ENCODE assay signal across 9 cellular contexts in the genomic region with DNA sequence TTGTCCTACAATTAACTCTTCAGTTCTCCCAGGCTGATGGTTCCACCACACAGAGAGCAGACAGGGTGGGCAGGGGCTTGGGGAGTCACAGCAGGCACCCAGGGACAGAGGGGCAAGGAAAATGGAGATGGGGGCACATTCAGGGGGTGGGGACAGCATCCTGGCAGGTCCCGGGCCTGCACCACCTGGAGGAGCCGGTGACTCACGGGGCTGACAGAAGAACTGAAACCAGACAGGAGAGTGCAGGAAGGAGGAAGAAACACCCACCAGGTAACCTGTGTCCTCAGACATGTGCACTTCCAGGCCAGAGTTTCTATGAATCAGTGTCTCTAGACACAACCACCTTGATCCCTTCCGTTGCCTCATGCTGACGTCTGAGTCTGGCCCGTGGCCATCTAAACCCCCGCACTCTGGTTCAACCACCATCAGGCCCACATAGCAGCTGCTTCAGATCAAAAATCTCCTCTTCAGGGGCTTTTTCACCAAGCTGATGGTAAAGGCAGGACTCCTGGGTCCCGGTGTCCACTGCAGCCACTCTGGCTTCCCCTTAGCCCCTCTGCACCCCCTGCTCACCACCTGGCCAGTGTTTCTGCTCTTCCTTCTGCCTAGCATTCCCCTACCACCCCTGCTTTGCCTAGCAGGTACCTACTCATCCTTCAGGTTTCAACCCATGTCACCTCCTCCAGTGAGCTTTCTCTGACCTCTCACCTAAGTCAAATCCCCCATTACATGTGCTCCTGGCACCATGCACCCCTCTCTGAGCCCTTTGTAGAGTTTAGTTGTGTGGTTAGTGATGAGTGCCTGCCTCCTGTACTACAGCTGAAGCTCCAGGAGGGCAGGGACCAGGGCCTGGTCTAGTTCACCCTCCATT. TPM values are rescaled to one million over a fixed set of nuclear protein-coding genes. Genes with fewer than 3 reads are reported as not detected.
A peak's percentile ranks its signal among the peaks of the same experiment; 100 is the strongest.
DNase-seq lines count a peak whose midpoint lies in the region; ATAC-seq and TF ChIP-seq lines count a peak whose summit lies in the region.
"Had no signal": no experiment of that assay in that cellular context is flagged by ENCODE, and none has a peak within 500 bp of the region (broad histone marks: within the 10 kb centered on the region; RNA-seq: fewer than 3 reads in every experiment).

No MANE protein-coding gene starts in this region.

- TF ChIP-seq CTCF in heart right ventricle (IDR thresholded peaks at IDR 0.05): no peak

- H3K9me3 Mint-ChIP-seq in activated CD4-positive, alpha-beta memory T cell treated with anti-CD3 and anti-CD28 coated beads for 36 hours: no peaks in the 10 kb centered on the region

- peak overlapping the region; percentile 94 for H3K27ac Mint-ChIP-seq in activated CD4-positive, alpha-beta memory T cell treated with anti-CD3 and anti-CD28 coated beads for 36 hours

- H3K9me3 ChIP-seq in heart right ventricle: no peaks in the 10 kb centered on the region
- H3K9me3 ChIP-seq: left lung had no signal

- H3K36me3 ChIP-seq in heart right ventricle: no peaks in the 10 kb centered on the region
- H3K36me3 ChIP-seq: left lung had no signal

- POLR2A ChIA-PET in activated CD4-positive, alpha-beta memory T cell treated with anti-CD3 and anti-CD28 coated beads for 36 hours (lab: Charles Lee): interaction anchor here (1.0 to 4.7 kb wide), 6 partner anchors 9 to 156 kb away, joined by 3 to 85 read pairs (median 10); partner anchors contain the start of gene SEMA7A
- POLR2A ChIA-PET in HEK293T (lab: Yijun Ruan, JAX): interaction anchor here (1.9 to 3.3 kb wide), 3 partner anchors 50 to 231 kb away, joined by 4 to 13 read pairs (median 6); partner anchors contain the start of genes CLK3 and UBL7

- 77 to 80% methylated on average over 8 of the region's 8 CpGs for WGBS in heart right ventricle, 2 donors

- DNase-seq in activated CD4-positive, alpha-beta memory T cell treated with anti-CD3 and anti-CD28 coated beads for 36 hours: peak; percentile 90
- peak; percentile 99 for DNase-seq in kidney tubule cell (ENCODE audit: low spot score)
- DNase-seq in heart right ventricle: no peak
- no peak for DNase-seq in HEK293T (ENCODE audit: extremely low spot score)

- no peaks in the 10 kb centered on the region for H3K27me3 Mint-ChIP-seq in activated CD4-positive, alpha-beta memory T cell treated with anti-CD3 and anti-CD28 coated beads for 36 hours

- ATAC-seq in GM19043 (IDR thresholded peaks at IDR 0.05; ENCODE audit: low read depth, unreplicated experiment) (peak; percentile 40), HG03097 (IDR thresholded peaks at IDR 0.05; ENCODE audit: low FRiP score, unreplicated experiment) (peak; percentile 48), GM21367 (IDR thresholded peaks at IDR 0.05; ENCODE audit: unreplicated experiment) (no peak), heart right ventricle (no peak)
- ATAC-seq: left lung had no signal

- peaks cover 67% of the 10 kb centered on the region for H3K4me1 Mint-ChIP-seq in activated CD4-positive, alpha-beta memory T cell treated with anti-CD3 and anti-CD28 coated beads for 36 hours (ENCODE audit: low read depth)

- H3K27ac ChIP-seq in heart right ventricle: peak overlapping the region in 2 of 10 donors; percentile 81 to 87

- no peaks in the 10 kb centered on the region for H3K36me3 Mint-ChIP-seq in activated CD4-positive, alpha-beta memory T cell treated with anti-CD3 and anti-CD28 coated beads for 36 hours

- CTCF ChIA-PET in activated CD4-positive, alpha-beta memory T cell treated with anti-CD3 and anti-CD28 coated beads for 36 hours (lab: Charles Lee): interaction anchor here (0.6 to 17.3 kb wide), 11 partner anchors 9 to 573 kb away, joined by 3 to 652 read pairs (median 11); partner anchors contain the start of genes SEMA7A and UBL7
- CTCF ChIA-PET in HEK293T (lab: Yijun Ruan, JAX): interaction anchor here (0.9 to 3.3 kb wide), 4 partner anchors 11 to 58 kb away, joined by 3 to 19 read pairs (median 11); partner anchors contain the start of gene SEMA7A

- intact Hi-C loops in activated CD4-positive, alpha-beta memory T cell treated with anti-CD3 and anti-CD28 coated beads for 36 hours (cut with micrococcal nuclease): loop anchor here (1.0 to 5.0 kb wide), 4 partner anchors 12 to 403 kb away; partner anchors contain the start of gene UBL7
- intact Hi-C loops in heart right ventricle (cut with DNase I): loop anchor here in 6 of 10 donors (1.0 to 10.0 kb wide), 9 partner anchors 52 to 383 kb away; no protein-coding TSS in a partner anchor

- H3K27me3 ChIP-seq in heart right ventricle: no peaks in the 10 kb centered on the region
- H3K27me3 ChIP-seq: left lung had no signal

- peaks cover 8 to 38% (median 28%) of the 10 kb centered on the region in 9 donors for H3K4me1 ChIP-seq in heart right ventricle

- no peak overlapping the region for H3K4me3 ChIP-seq in heart right ventricle
- H3K4me3 ChIP-seq: left lung had no signal

- H3K4me3 Mint-ChIP-seq in activated CD4-positive, alpha-beta memory T cell treated with anti-CD3 and anti-CD28 coated beads for 36 hours: peak overlapping the region; percentile 43

TF ChIP-seq in HEK293T, 16 proteins besides CTCF, POLR2A, EP300 and RAD21:
- no peak for TF ChIP-seq BHLHE40 (IDR thresholded peaks at IDR 0.05; ENCODE audit: borderline replicate concordance)
- TF ChIP-seq LEF1 (IDR thresholded peaks at IDR 0.05; ENCODE audit: borderline replicate concordance): no peak
- no peak for TF ChIP-seq FOXK2 (IDR thresholded peaks at IDR 0.05)
- no peak for TF ChIP-seq TARDBP (IDR thresholded peaks at IDR 0.05)
- TF ChIP-seq SUZ12 (IDR thresholded peaks at IDR 0.05): no peak
- TF ChIP-seq L3MBTL2 (conservative IDR thresholded peaks at IDR 0.05): no peak
- TF ChIP-seq SP1 (IDR thresholded peaks at IDR 0.05): no peak
TF ChIP-seq in HEK293T: peak in this region for 0.

RNA-seq across cellular contexts. Expression of gene CYP11A1, which starts 16.5 kb away (rescaled TPM):
- total RNA-seq in activated CD4-positive, alpha-beta memory T cell treated with anti-CD3 and anti-CD28 coated beads for 36 hours: under 1 TPM in 1 of 2 experiments, not detected in 1; 0.29 TPM
- 1 to 10 TPM in 8 of 10 donors, under 1 TPM in 2; 0.60 to 3.6 (median 2.2) TPM for total RNA-seq in heart right ventricle
- under 1 TPM; 0.06 to 0.44 TPM for polyA plus RNA-seq in heart right ventricle
- total RNA-seq: T-helper 1 cell treated with Interleukin-12 subunit alpha and Interleukin-12 subunit beta and Interleukin-4 antibody, amounts not matched to agents 30 ng/mL and 1 ng/mL, for 36 hours had no signal

RNA-seq across cellular contexts. Expression of gene SEMA7A, which starts 49.8 kb away (rescaled TPM):
- 10 to 100 TPM; 65.9 to 68.4 TPM for total RNA-seq in activated CD4-positive, alpha-beta memory T cell treated with anti-CD3 and anti-CD28 coated beads for 36 hours
- 1 to 10 TPM in 8 of 10 donors, under 1 TPM in 2; 0.61 to 5.1 (median 1.8) TPM for total RNA-seq in heart right ventricle
- under 1 TPM; 0.59 to 0.99 TPM for polyA plus RNA-seq in heart right ventricle

Comparison
In these comparisons a context has a peak if more than half of its experiments do, and no peak if none do; other contexts are left out.
1. ATAC-seq: peak in GM19043 (single experiment) and HG03097 (single experiment); none in GM21367 (single experiment) and heart right ventricle (0 of 8).
2. DNase-seq: peak in activated CD4-positive, alpha-beta memory T cell treated with anti-CD3 and anti-CD28 coated beads for 36 hours (single experiment) and kidney tubule cell (single experiment); none in heart right ventricle (0 of 2) and HEK293T (single experiment).
3. RNA of gene SEMA7A, which starts 49.8 kb away (total RNA-seq): 65.9 to 68.4 TPM in activated CD4-positive, alpha-beta memory T cell treated with anti-CD3 and anti-CD28 coated beads for 36 hours; 0.61 to 5.1 TPM in heart right ventricle; every median in the first group is over 10 times any median in the second.